ENCODE assay signal across 27 cellular contexts in the genomic region with DNA sequence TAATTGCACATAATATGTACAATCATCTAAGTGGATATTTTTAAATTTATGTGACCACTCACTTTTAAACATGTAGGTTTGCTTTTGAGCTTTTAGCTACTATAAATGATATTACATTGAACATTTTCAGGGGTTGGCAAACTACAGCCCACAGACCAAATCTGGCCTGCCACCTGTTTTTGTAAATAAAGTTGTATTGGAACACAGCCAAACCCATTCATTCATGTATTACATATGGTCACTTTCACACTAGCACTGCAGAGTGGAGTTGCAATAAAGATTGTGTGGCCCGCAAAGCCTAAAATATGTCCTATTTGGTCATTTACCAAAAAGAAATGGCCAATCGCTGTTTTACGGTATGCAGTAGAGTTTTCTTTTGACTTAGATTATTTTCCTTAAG. TPM values are rescaled to one million over a fixed set of nuclear protein-coding genes. Genes with fewer than 3 reads are reported as not detected.
DNase-seq lines count a peak whose midpoint lies in the region; ATAC-seq, FAIRE-seq and TF ChIP-seq lines count a peak whose summit lies in the region.
"Had no signal": no experiment of that assay in that cellular context is flagged by ENCODE, and none has a peak within 500 bp of the region (broad histone marks: within the 10 kb centered on the region; RNA-seq: fewer than 3 reads in every experiment).

No MANE protein-coding gene starts in this region.

- 18% methylated on average over 3 of the region's 3 CpGs for WGBS in K562 (ENCODE audit: insufficient coverage, low coverage, missing lambda C conversion rate)

- no peaks in the 10 kb centered on the region for H3K9me3 ChIP-seq in CD4-positive, alpha-beta memory T cell (ENCODE audit: control insufficient read depth in 1 of 2, low read length in 2 of 2)
- H3K9me3 ChIP-seq in DOHH2 (ENCODE audit: control insufficient read depth, insufficient read depth, low read length) (no peaks in the 10 kb centered on the region), K562 (replicated peaks; ENCODE audit: control insufficient read depth, insufficient read depth, low read depth, low read length) (no peaks in the 10 kb centered on the region)
- H3K9me3 ChIP-seq: Peyer's patch, psoas muscle, transverse colon had no signal

- H4K20me1 ChIP-seq in DOHH2 (ENCODE audit: control insufficient read depth, insufficient read depth, low read depth, low read length), result no peaks in the 10 kb centered on the region
- no peaks in the 10 kb centered on the region for H4K20me1 ChIP-seq in K562 (replicated peaks; ENCODE audit: control insufficient read depth, insufficient read depth, low read length)

- peaks cover 61% of the 10 kb centered on the region for H3K4me1 ChIP-seq in CD4-positive, alpha-beta memory T cell (ENCODE audit: insufficient read depth, low read length)
- H3K4me1 ChIP-seq in DOHH2 (ENCODE audit: control insufficient read depth, low read length), result peaks cover 33% of the 10 kb centered on the region
- no peaks in the 10 kb centered on the region for H3K4me1 ChIP-seq in K562 (replicated peaks in 1 of 2; ENCODE audit: control insufficient read depth in 2 of 2, insufficient read depth in 2 of 2, low read length in 2 of 2)
- H3K4me1 ChIP-seq: Peyer's patch, psoas muscle had no signal

- BruUV-seq in K562 (replicated peaks; lab: Mats Ljungman, UMichigan), result no TSS peak

- intact Hi-C loops in CD4-positive, alpha-beta memory T cell (cut with micrococcal nuclease), result no loop called here
- intact Hi-C loops in K562 (cut with micrococcal nuclease), result no loop called here

- no peak for TF ChIP-seq POLR2A in K562 (conservative IDR thresholded peaks at IDR 0.05)

- ATAC-seq in K562 (no peak), HG03108 (IDR thresholded peaks at IDR 0.05; ENCODE audit: unreplicated experiment) (no peak)
- ATAC-seq: activated CD4-positive, CD25-positive, alpha-beta regulatory T cell treated with anti-CD3 and anti-CD28 coated beads, Interleukin-2, amount 50 U/mL, for 24 hours; activated CD8-positive, alpha-beta T cell treated with anti-CD3 and anti-CD28 coated beads, Interleukin-2, amount 10 ng/mL, durations not matched to agents 7 days and 5 days; activated T-cell treated with anti-CD3 and anti-CD28 coated beads, Interleukin-2, amount 50 U/mL, for 72 hours; esophagus mucosa; psoas muscle; stimulated activated naive CD8-positive, alpha-beta T cell treated with anti-CD3 and anti-CD28 coated beads, Interleukin-15, amount 100 ng/mL, for 72 hours had no signal

- H3K9me3 Mint-ChIP-seq in CD4-positive, alpha-beta memory T cell, result peaks cover 0 to 2% (median 0%) of the 10 kb centered on the region in 8 donors
- H3K9me3 Mint-ChIP-seq: activated T-cell treated with anti-CD3 and anti-CD28 coated beads, Interleukin-2, amount 50 U/mL, for 72 hours; stimulated activated naive CD8-positive, alpha-beta T cell treated with anti-CD3 and anti-CD28 coated beads, Interleukin-15, amount 100 ng/mL, for 72 hours had no signal

- no peak for TF ChIP-seq EP300 in K562 (IDR thresholded peaks at IDR 0.05; ENCODE audit: low read length)

- CTCF ChIA-PET in CD4-positive, alpha-beta memory T cell (lab: Charles Lee; ENCODE audit: partially characterized antibody), result interaction anchor here (1.2 to 7.9 kb wide), 5 partner anchors 13 to 56 kb away, joined by 4 to 66 read pairs (median 15); no protein-coding TSS in a partner anchor
- CTCF ChIA-PET in K562 (lab: Yijun Ruan, JAX; ENCODE audit: low intra/inter-chr PET ratio), result no interaction called here

- H3K27ac Mint-ChIP-seq in CD4-positive, alpha-beta memory T cell, result peak overlapping the region; percentile 10 to 98 (median 66)
- H3K27ac Mint-ChIP-seq: activated CD8-positive, alpha-beta T cell treated with anti-CD3 and anti-CD28 coated beads, Interleukin-2, amount 10 ng/mL, durations not matched to agents 7 days and 5 days; stimulated activated naive CD8-positive, alpha-beta T cell treated with anti-CD3 and anti-CD28 coated beads, Interleukin-15, amount 100 ng/mL, for 72 hours had no signal

- no peak overlapping the region for H3K27ac ChIP-seq in CD4-positive, alpha-beta memory T cell (ENCODE audit: low read depth, low read length)
- H3K27ac ChIP-seq in DOHH2 (ENCODE audit: low read depth, low read length) (no peak overlapping the region), K562 (ENCODE audit: extremely low read depth, low read depth, low read length) (no peak overlapping the region)
- H3K27ac ChIP-seq: Peyer's patch, psoas muscle, SK-N-MC, transverse colon had no signal

- no peaks in the 10 kb centered on the region for H3K9me1 ChIP-seq in K562 (ENCODE audit: control insufficient read depth, insufficient read depth, low read length)

- H3K79me2 ChIP-seq in DOHH2 (ENCODE audit: control insufficient read depth, low read length), result no peaks in the 10 kb centered on the region
- H3K79me2 ChIP-seq in K562 (ENCODE audit: control insufficient read depth, insufficient read depth, low read length), result no peaks in the 10 kb centered on the region

- H3K4me1 Mint-ChIP-seq in CD4-positive, alpha-beta memory T cell, result peaks cover 43 to 83% (median 59%) of the 10 kb centered on the region in 4 donors

- in situ Hi-C loops in K562 (cut with MboI), result no loop called here

- peak in 1 of 5 donors; percentile 9 for DNase-seq in CD4-positive, alpha-beta memory T cell
- DNase-seq in NCI-H345 treated with DMSO at 0.1 percent for 48 hours (lab: John Stamatoyannopoulos, UW; ENCODE audit: unreplicated experiment), result peak; percentile 18
- no peak for DNase-seq in K562 (ENCODE audit: extremely low read depth in 1 of 4, low spot score in 3 of 4)
- no peak for DNase-seq in medulla oblongata (ENCODE audit: extremely low spot score)
- DNase-seq in NCI-H1694 (lab: John Stamatoyannopoulos, UW), result no peak
- DNase-seq: activated CD8-positive, alpha-beta T cell treated with anti-CD3 and anti-CD28 coated beads, Interleukin-2, amount 10 ng/mL, durations not matched to agents 7 days and 5 days; activated naive CD4-positive, alpha-beta T cell treated with anti-CD3 and anti-CD28 coated beads, Interleukin-2, amount 50 U/mL, for 16 hours; activated T-cell treated with anti-CD3 and anti-CD28 coated beads, Interleukin-2, amount 50 U/mL, for 72 hours; cerebellar nuclear complex; COR-L47; hippocampal formation; NCI-H1694 treated with DMSO at 0.1 percent for 48 hours; NCI-H526 treated with DMSO at 0.1 percent for 48 hours; Peyer's patch; psoas muscle; stimulated activated naive CD8-positive, alpha-beta T cell treated with anti-CD3 and anti-CD28 coated beads, Interleukin-15, amount 100 ng/mL, for 72 hours; T-helper 9 cell; transverse colon had no signal

- no peak for FAIRE-seq in K562 (lab: Jason Lieb, UNC)
- FAIRE-seq: astrocyte, frontal cortex, islet of Langerhans had no signal

- H3K9me2 ChIP-seq in DOHH2 (replicated peaks; ENCODE audit: control insufficient read depth, low read length), result no peaks in the 10 kb centered on the region

- H3F3A ChIP-seq in DOHH2 (ENCODE audit: control insufficient read depth, insufficient read depth), result no peaks in the 10 kb centered on the region

- no peak overlapping the region for H3K9ac ChIP-seq in K562 (ENCODE audit: insufficient read depth in 1 of 2, low read depth in 2 of 2, low read length in 2 of 2)

- H3K27me3 ChIP-seq in CD4-positive, alpha-beta memory T cell (ENCODE audit: insufficient read depth, low read length), result no peaks in the 10 kb centered on the region
- H3K27me3 ChIP-seq in DOHH2 (ENCODE audit: control insufficient read depth, low read length), result no peaks in the 10 kb centered on the region
- H3K27me3 ChIP-seq in K562 (ENCODE audit: control insufficient read depth in 2 of 2, insufficient read depth in 2 of 2, low read length in 2 of 2), result peaks cover 15 to 30% of the 10 kb centered on the region in 2 experiments; a peak in 4 of 5 replicates
- H3K27me3 ChIP-seq: Peyer's patch, transverse colon had no signal

- no peak overlapping the region for H3K4me3 ChIP-seq in CD4-positive, alpha-beta memory T cell (ENCODE audit: low read length in 2 of 2)
- H3K4me3 ChIP-seq in DOHH2 (ENCODE audit: low read length) (no peak overlapping the region), K562 (no peak overlapping the region)
- H3K4me3 ChIP-seq: Peyer's patch, psoas muscle, SK-N-MC, skin epidermis, transverse colon had no signal

- POLR2A ChIA-PET in CD4-positive, alpha-beta memory T cell (lab: Charles Lee; ENCODE audit: partially characterized antibody), result interaction anchor here (0.6 to 3.3 kb wide), 3 partner anchors 20 to 115 kb away, joined by 3 to 34 read pairs (median 30); no protein-coding TSS in a partner anchor
- POLR2A ChIA-PET in K562 (lab: Yijun Ruan, JAX), result no interaction called here

- H3K4me2 ChIP-seq in DOHH2 (ENCODE audit: low read length) (peak overlapping the region; percentile 18), K562 (ENCODE audit: insufficient read depth, low read length) (no peak overlapping the region)

- H3K27me3 Mint-ChIP-seq in CD4-positive, alpha-beta memory T cell, result no peaks in the 10 kb centered on the region
- H3K27me3 Mint-ChIP-seq: stimulated activated naive CD8-positive, alpha-beta T cell treated with anti-CD3 and anti-CD28 coated beads, Interleukin-15, amount 100 ng/mL, for 72 hours had no signal

- H2AFZ ChIP-seq in K562 (ENCODE audit: low read depth, low read length), result no peak overlapping the region

- no peak overlapping the region for H3K4me3 Mint-ChIP-seq in CD4-positive, alpha-beta memory T cell
- H3K4me3 Mint-ChIP-seq: activated CD8-positive, alpha-beta T cell treated with anti-CD3 and anti-CD28 coated beads, Interleukin-2, amount 10 ng/mL, durations not matched to agents 7 days and 5 days; activated T-cell treated with anti-CD3 and anti-CD28 coated beads, Interleukin-2, amount 50 U/mL, for 72 hours; stimulated activated naive CD8-positive, alpha-beta T cell treated with anti-CD3 and anti-CD28 coated beads, Interleukin-15, amount 100 ng/mL, for 72 hours had no signal

- no peak for TF ChIP-seq RAD21 in K562 (CRISPR knock-in tag; conservative IDR thresholded peaks at IDR 0.05 in 1 of 2, IDR thresholded peaks at IDR 0.05 in 1 of 2)

- TF ChIP-seq CTCF in DOHH2 (IDR thresholded peaks at IDR 0.05; ENCODE audit: low read depth, low read length, poor library complexity, severe bottlenecking), result no peak
- no peak for TF ChIP-seq CTCF in K562 (IDR thresholded peaks at IDR 0.05 in 2 of 3, conservative IDR thresholded peaks at IDR 0.05 in 1 of 3; ENCODE audit: insufficient read depth in 2 of 3, low read depth in 1 of 3, low read length in 3 of 3)

- H3K36me3 Mint-ChIP-seq in CD4-positive, alpha-beta memory T cell, result peaks cover 3 to 11% of the 10 kb centered on the region in 2 donors

- H3K36me3 ChIP-seq in CD4-positive, alpha-beta memory T cell (ENCODE audit: insufficient read depth, low read length), result no peaks in the 10 kb centered on the region
- H3K36me3 ChIP-seq in DOHH2 (ENCODE audit: control insufficient read depth, low read length) (no peaks in the 10 kb centered on the region), K562 (ENCODE audit: control insufficient read depth, insufficient read depth, low read length) (no peaks in the 10 kb centered on the region)
- H3K36me3 ChIP-seq: Peyer's patch, transverse colon had no signal

RNA-seq across cellular contexts. Expression of gene CMTM7, which starts 21.2 kb away (rescaled TPM):
- total RNA-seq in CD4-positive, alpha-beta memory T cell, result 10 to 100 TPM; 44.2 to 48.0 TPM
- 100 to 1,000 TPM in 1 of 2 donors, 10 to 100 TPM in 1; 83.4 to 137 TPM for polyA plus RNA-seq in CD4-positive, alpha-beta memory T cell
- total RNA-seq in K562 (2011; cell fraction: chromatin; rRNA removed; ENCODE audit: low replicate concordance), result 0.42 and 0.67 TPM in 2 replicates
- total RNA-seq in K562 (2011; cell fraction: nucleolus; rRNA removed), result 0.53 and 1.0 TPM in 2 replicates
- 0.73 and 0.92 TPM in 2 replicates for total RNA-seq in K562 (2011; cell fraction: nucleoplasm; rRNA removed)
- not detected in 2 replicates for total RNA-seq in K562 (2014; rRNA removed)
- 0.16 TPM in 1 of 2 replicates, not detected in the other for total RNA-seq in K562 (2014; rRNA removed; fragmentation: Illumina TruSeq; extraction: Trizol)
- total RNA-seq in K562 (2015; rRNA removed; fragmentation: Illumina TruSeq; extraction: Trizol), result not detected in 2 replicates
- total RNA-seq in K562 (2021), result 0.38 and 0.49 TPM in 2 replicates
- polyA plus RNA-seq in K562 (2011; rRNA removed), result 0.96 and 1.6 TPM in 2 replicates
- polyA plus RNA-seq in K562 (2011; cell fraction: cytosol; rRNA removed), result 1.3 and 2.2 TPM in 2 replicates
- polyA plus RNA-seq in K562 (2011; cell fraction: nucleus; rRNA removed), result 1.4 and 1.5 TPM in 2 replicates
- polyA plus RNA-seq in K562 (2012), result 0.14 and 0.18 TPM in 2 replicates
- 0.25 and 0.33 TPM in 2 replicates for polyA plus RNA-seq in K562 (2014; fragmentation: Illumina TruSeq; extraction: Trizol)
- under 1 TPM in 1 of 2 experiments, not detected in 1; 0.03 TPM for polyA plus RNA-seq in K562 (2014; fragmentation: Nextera tagmentation; extraction: Ambion mirVana)
- polyA plus RNA-seq in K562 (2014; rRNA removed), result 0.27 and 0.42 TPM in 2 replicates
- 0.48 and 0.84 TPM in 2 replicates for polyA minus RNA-seq in K562 (2011; rRNA and poly(A)+ RNA removed)
- 1.4 TPM in 1 of 2 replicates, not detected in the other for polyA minus RNA-seq in K562 (2011; cell fraction: cytosol; rRNA and poly(A)+ RNA removed)
- 0.40 and 0.44 TPM in 2 replicates for polyA minus RNA-seq in K562 (2011; cell fraction: nucleus; rRNA and poly(A)+ RNA removed)

Comparison
In these comparisons a context has a peak if more than half of its experiments do, and no peak if none do; other contexts are left out.
1. RNA of gene CMTM7, which starts 21.2 kb away (total RNA-seq): 44.2 to 48.0 TPM in CD4-positive, alpha-beta memory T cell; 0.16 to 1.0 TPM in K562; every median in the first group is over 10 times any median in the second.